17 cellular contexts compared by ENCODE assay signal in genomic region chr15:90691982-90692773, GRCh38. TPM values are rescaled to one million over a fixed set of nuclear protein-coding genes. Genes with fewer than 3 reads are reported as not detected.
A peak's percentile ranks its signal among the peaks of the same experiment; 100 is the strongest.
DNase-seq lines count a peak whose midpoint lies in the region; ATAC-seq and TF ChIP-seq lines count a peak whose summit lies in the region.
"Had no signal": no experiment of that assay in that cellular context is flagged by ENCODE, and none has a peak within 500 bp of the region (broad histone marks: within the 10 kb centered on the region; RNA-seq: fewer than 3 reads in every experiment).

No MANE protein-coding gene starts in this region.

- H3K27ac ChIP-seq in MM.1S (ENCODE audit: low read length) = no peak overlapping the region
- H3K27ac ChIP-seq: body of pancreas, lower lobe of right lung had no signal

- CTCF ChIA-PET in activated CD8-positive, alpha-beta memory T cell treated with anti-CD3 and anti-CD28 coated beads, Interleukin-2, amount 10 ng/mL, durations not matched to agents 7 days and 5 days (lab: Charles Lee) = interaction anchor here (1.0 to 4.3 kb wide), 8 partner anchors 32 to 372 kb away, joined by 3 to 33 read pairs (median 4); partner anchors contain the start of gene HDDC3

- no peak overlapping the region for H2AFZ ChIP-seq in MM.1S (ENCODE audit: low read length)

- no peaks in the 10 kb centered on the region for H3K79me2 ChIP-seq in MM.1S (ENCODE audit: low read length)

- H3K4me1 Mint-ChIP-seq in activated CD8-positive, alpha-beta memory T cell treated with anti-CD3 and anti-CD28 coated beads, Interleukin-2, amount 10 ng/mL, durations not matched to agents 7 days and 5 days = peaks cover 60% of the 10 kb centered on the region
- H3K4me1 Mint-ChIP-seq in dendritic cell treated with granulocyte-macrophage colony-stimulating factor and Interleukin-4, amounts not matched to agents 40 ng/mL and 50 ng/mL, for 4 days (ENCODE audit: low read depth) = peaks cover 20% of the 10 kb centered on the region

- H3K36me3 Mint-ChIP-seq in activated CD8-positive, alpha-beta memory T cell treated with anti-CD3 and anti-CD28 coated beads, Interleukin-2, amount 10 ng/mL, durations not matched to agents 7 days and 5 days = peaks cover 21% of the 10 kb centered on the region
- H3K36me3 Mint-ChIP-seq in dendritic cell treated with granulocyte-macrophage colony-stimulating factor and Interleukin-4, amounts not matched to agents 40 ng/mL and 50 ng/mL, for 4 days (ENCODE audit: low read depth) = no peaks in the 10 kb centered on the region
- H3K36me3 Mint-ChIP-seq: natural killer cell had no signal

- H3K4me3 ChIP-seq in MM.1S (ENCODE audit: low read length) = no peak overlapping the region
- H3K4me3 ChIP-seq: body of pancreas, lower lobe of right lung had no signal

- H4K20me1 ChIP-seq in MM.1S (ENCODE audit: insufficient read depth, low read length) = no peaks in the 10 kb centered on the region

- H3K9me3 ChIP-seq in MM.1S (replicated peaks; ENCODE audit: insufficient read depth, low read length) = no peaks in the 10 kb centered on the region
- H3K9me3 ChIP-seq: body of pancreas had no signal

- H3K9me3 Mint-ChIP-seq in activated CD8-positive, alpha-beta memory T cell treated with anti-CD3 and anti-CD28 coated beads, Interleukin-2, amount 10 ng/mL, durations not matched to agents 7 days and 5 days (ENCODE audit: low read depth) = peaks cover 2% of the 10 kb centered on the region
- no peaks in the 10 kb centered on the region for H3K9me3 Mint-ChIP-seq in dendritic cell treated with granulocyte-macrophage colony-stimulating factor and Interleukin-4, amounts not matched to agents 40 ng/mL and 50 ng/mL, for 4 days
- H3K9me3 Mint-ChIP-seq: natural killer cell had no signal

- no peak overlapping the region for H3K4me2 ChIP-seq in MM.1S (ENCODE audit: low read depth, low read length)

- no peak overlapping the region for H3K9ac ChIP-seq in MM.1S (ENCODE audit: low read length)

- H3K27me3 ChIP-seq in MM.1S (replicated peaks; ENCODE audit: insufficient read depth, low read length) = peaks cover 8% of the 10 kb centered on the region; the same call in 1 of the 2 replicates
- H3K27me3 ChIP-seq: body of pancreas had no signal

- no peaks in the 10 kb centered on the region for H3K9me2 ChIP-seq in MM.1S (replicated peaks; ENCODE audit: insufficient read depth, low read length)

- no peak for TF ChIP-seq CTCF in MM.1S (IDR thresholded peaks at IDR 0.05; ENCODE audit: low read length)

- no peaks in the 10 kb centered on the region for H3K36me3 ChIP-seq in MM.1S (replicated peaks; ENCODE audit: insufficient read depth, low read length)
- H3K36me3 ChIP-seq: lower lobe of right lung had no signal

- no peak for DNase-seq in activated CD8-positive, alpha-beta memory T cell treated with anti-CD3 and anti-CD28 coated beads, Interleukin-2, amount 10 ng/mL, durations not matched to agents 7 days and 5 days
- DNase-seq in activated CD8-positive, alpha-beta memory T cell treated with anti-CD3 and anti-CD28 coated beads for 24 hours = no peak
- DNase-seq in posterior cingulate gyrus (no peak), MM.1S (no peak)
- DNase-seq: activated CD4-positive, alpha-beta T cell treated with anti-CD3 and anti-CD28 coated beads, Interleukin-2, amount 10 ng/mL, durations not matched to agents 7 days and 5 days; activated gamma-delta T cell treated with Interleukin-2 at 50 U/mL for 16 hours; body of pancreas; effector memory CD4-positive, alpha-beta T cell; lower lobe of right lung; natural killer cell; NCI-H2029 treated with DMSO at 0.1 percent for 48 hours; retina; T-helper 9 cell had no signal

- no peaks in the 10 kb centered on the region for H3K4me1 ChIP-seq in MM.1S (ENCODE audit: low read length)
- H3K4me1 ChIP-seq: body of pancreas, lower lobe of right lung had no signal

- H3K27ac Mint-ChIP-seq in activated CD8-positive, alpha-beta memory T cell treated with anti-CD3 and anti-CD28 coated beads, Interleukin-2, amount 10 ng/mL, durations not matched to agents 7 days and 5 days = peak overlapping the region; percentile 30
- H3K27ac Mint-ChIP-seq in dendritic cell treated with granulocyte-macrophage colony-stimulating factor and Interleukin-4, amounts not matched to agents 40 ng/mL and 50 ng/mL, for 4 days = peak overlapping the region; percentile 74
- H3K27ac Mint-ChIP-seq: activated CD4-positive, alpha-beta T cell treated with anti-CD3 and anti-CD28 coated beads, Interleukin-2, amount 10 ng/mL, durations not matched to agents 7 days and 5 days; natural killer cell had no signal

- H3F3A ChIP-seq in MM.1S (ENCODE audit: insufficient read depth, low read length) = no peaks in the 10 kb centered on the region

- H3K4me3 Mint-ChIP-seq in activated CD8-positive, alpha-beta memory T cell treated with anti-CD3 and anti-CD28 coated beads, Interleukin-2, amount 10 ng/mL, durations not matched to agents 7 days and 5 days = no peak overlapping the region
- H3K4me3 Mint-ChIP-seq in dendritic cell treated with granulocyte-macrophage colony-stimulating factor and Interleukin-4, amounts not matched to agents 40 ng/mL and 50 ng/mL, for 4 days = no peak overlapping the region
- H3K4me3 Mint-ChIP-seq: activated CD4-positive, alpha-beta T cell treated with anti-CD3 and anti-CD28 coated beads, Interleukin-2, amount 10 ng/mL, durations not matched to agents 7 days and 5 days; natural killer cell had no signal

- H3K27me3 Mint-ChIP-seq in activated CD8-positive, alpha-beta memory T cell treated with anti-CD3 and anti-CD28 coated beads, Interleukin-2, amount 10 ng/mL, durations not matched to agents 7 days and 5 days = no peaks in the 10 kb centered on the region
- H3K27me3 Mint-ChIP-seq in dendritic cell treated with granulocyte-macrophage colony-stimulating factor and Interleukin-4, amounts not matched to agents 40 ng/mL and 50 ng/mL, for 4 days = no peaks in the 10 kb centered on the region
- H3K27me3 Mint-ChIP-seq: activated CD4-positive, alpha-beta T cell treated with anti-CD3 and anti-CD28 coated beads, Interleukin-2, amount 10 ng/mL, durations not matched to agents 7 days and 5 days had no signal

- no peak for ATAC-seq in activated CD8-positive, alpha-beta memory T cell treated with anti-CD3 and anti-CD28 coated beads, Interleukin-2, amount 10 ng/mL, durations not matched to agents 7 days and 5 days
- peak; percentile 55 for ATAC-seq in GM21381 (IDR thresholded peaks at IDR 0.05; ENCODE audit: unreplicated experiment)
- ATAC-seq in HG03060 (IDR thresholded peaks at IDR 0.05; ENCODE audit: low read depth, unreplicated experiment) = peak; percentile 42
- no peak for ATAC-seq in HG03025 (IDR thresholded peaks at IDR 0.05; ENCODE audit: low FRiP score, unreplicated experiment)
- ATAC-seq: body of pancreas, lower lobe of right lung, natural killer cell had no signal

- intact Hi-C loops in dendritic cell treated with granulocyte-macrophage colony-stimulating factor and Interleukin-4, amounts not matched to agents 40 ng/mL and 50 ng/mL, for 4 days (cut with micrococcal nuclease) = no loop called here
- intact Hi-C loops in posterior cingulate gyrus (cut with DNase I) = no loop called here

RNA-seq across cellular contexts. Expression of gene BLM, which starts 25.0 kb away (rescaled TPM):
- 10 to 100 TPM; 83.4 to 92.7 TPM for total RNA-seq in activated CD8-positive, alpha-beta memory T cell treated with anti-CD3 and anti-CD28 coated beads, Interleukin-2, amount 10 ng/mL, durations not matched to agents 7 days and 5 days

Comparison
In these comparisons a context has a peak if more than half of its experiments do, and no peak if none do; other contexts are left out.
1. ATAC-seq: peak in GM21381 (single experiment) and HG03060 (single experiment); none in activated CD8-positive, alpha-beta memory T cell treated with anti-CD3 and anti-CD28 coated beads, Interleukin-2, amount 10 ng/mL, durations not matched to agents 7 days and 5 days (single experiment) and HG03025 (single experiment).